23 cellular contexts compared by ENCODE assay signal in the genomic region with DNA sequence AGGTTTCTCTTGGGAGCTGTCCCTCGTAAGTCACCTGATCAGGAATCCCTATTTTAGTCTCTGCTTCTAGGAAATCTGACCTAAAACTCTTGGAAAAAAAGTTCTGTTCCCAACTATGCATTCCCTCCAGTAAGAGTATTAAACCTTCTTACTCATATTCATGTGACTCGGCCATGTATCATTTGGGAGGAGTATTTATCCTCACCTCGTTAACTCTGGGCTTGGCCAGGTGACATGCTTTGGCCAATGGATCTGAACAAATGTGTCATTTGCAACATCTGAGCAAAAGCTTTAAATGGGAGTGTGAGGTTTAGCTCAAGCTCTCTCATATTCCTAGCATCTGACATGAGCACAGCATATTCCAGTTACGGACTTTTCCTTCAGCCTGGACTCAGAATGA.
A peak's percentile ranks its signal among the peaks of the same experiment; 100 is the strongest.
DNase-seq lines count a peak whose midpoint lies in the region; ATAC-seq, FAIRE-seq and TF ChIP-seq lines count a peak whose summit lies in the region.
"Had no signal": no experiment of that assay in that cellular context is flagged by ENCODE, and none has a peak within 500 bp of the region (broad histone marks: within the 10 kb centered on the region; RNA-seq: fewer than 3 reads in every experiment).

No MANE protein-coding gene starts in this region.

- no peak overlapping the region for H3K9ac ChIP-seq in mammary epithelial cell (ENCODE audit: insufficient read depth, low read length)
- H3K9ac ChIP-seq in PC-3 (ENCODE audit: low read length) = no peak overlapping the region
- H3K9ac ChIP-seq: KMS-11 had no signal

- no peaks in the 10 kb centered on the region for H3K27me3 ChIP-seq in mammary epithelial cell (ENCODE audit: insufficient read depth, low read length)
- no peaks in the 10 kb centered on the region for H3K27me3 ChIP-seq in PC-3 (ENCODE audit: low read length)
- no peaks in the 10 kb centered on the region for H3K27me3 ChIP-seq in foreskin keratinocyte
- no peaks in the 10 kb centered on the region for H3K27me3 ChIP-seq in pancreas
- H3K27me3 ChIP-seq in ascending aorta = no peaks in the 10 kb centered on the region

- in situ Hi-C loops in mammary epithelial cell (cut with MboI; ENCODE audit: low sequenced_read_pairs in 2 of 2) = no loop called here

- H3K4me1 ChIP-seq in mammary epithelial cell (ENCODE audit: insufficient read depth, low read length) = peaks cover 9% of the 10 kb centered on the region
- H3K4me1 ChIP-seq in PC-3 (ENCODE audit: insufficient read depth, low read length) = peaks cover 14% of the 10 kb centered on the region
- peaks cover 12% of the 10 kb centered on the region for H3K4me1 ChIP-seq in foreskin keratinocyte
- H3K4me1 ChIP-seq in pancreas = no peaks in the 10 kb centered on the region
- no peaks in the 10 kb centered on the region for H3K4me1 ChIP-seq in ascending aorta

- POLR2A ChIA-PET in MCF 10A (lab: Yijun Ruan, JAX) = no interaction called here
- POLR2A ChIA-PET in PC-3 (lab: Charles Lee; ENCODE audit: unreplicated experiment) = no interaction called here

- H3K4me1 Mint-ChIP-seq in MCF 10A (ENCODE audit: insufficient read depth, unreplicated experiment) = no peaks in the 10 kb centered on the region
- H3K4me1 Mint-ChIP-seq: GM23338, H9, IgD-negative memory B cell had no signal

- H3K4me2 ChIP-seq in mammary epithelial cell (ENCODE audit: insufficient read depth, low read depth, low read length) (no peak overlapping the region), PC-3 (ENCODE audit: low read length) (0 out of 2 replicates have a peak overlapping the region, but pooled peaks have one; percentile 14)
- H3K4me2 ChIP-seq: GM23338, KMS-11 had no signal

- CTCF ChIA-PET in mammary epithelial cell (lab: Charles Lee; ENCODE audit: low non-redundant PET) (interaction anchor here (0.6 kb wide), 1 partner anchor 123 kb away, joined by 3 read pairs; no protein-coding TSS in a partner anchor), MCF 10A (lab: Yijun Ruan, JAX) (no interaction called here), PC-3 (lab: Charles Lee) (interaction anchor here (0.6 kb wide), 1 partner anchor 29 kb away, joined by 5 read pairs; no protein-coding TSS in a partner anchor)

- H3K9me3 ChIP-seq in mammary epithelial cell (replicated peaks; ENCODE audit: insufficient read depth, low read length) (no peaks in the 10 kb centered on the region), PC-3 (ENCODE audit: low read length) (no peaks in the 10 kb centered on the region), pancreas (no peaks in the 10 kb centered on the region), ascending aorta (no peaks in the 10 kb centered on the region)

- H3F3A ChIP-seq in PC-3 (ENCODE audit: low read length, unreplicated experiment) = no peaks in the 10 kb centered on the region

- intact Hi-C loops in mammary epithelial cell (cut with micrococcal nuclease) = no loop called here
- intact Hi-C loops in MCF 10A (cut with micrococcal nuclease) = no loop called here
- intact Hi-C loops in PC-3 (cut with micrococcal nuclease) = no loop called here
- intact Hi-C loops in pancreas (cut with DNase I) = no loop called here
- intact Hi-C loops in ascending aorta (cut with DNase I) = no loop called here

- H3K36me3 Mint-ChIP-seq in MCF 10A (ENCODE audit: insufficient read depth, unreplicated experiment) = no peaks in the 10 kb centered on the region
- H3K36me3 Mint-ChIP-seq: IgD-negative memory B cell had no signal

- TF ChIP-seq CTCF in mammary epithelial cell (conservative IDR thresholded peaks at IDR 0.05 in 1 of 2, IDR thresholded peaks at IDR 0.05 in 1 of 2; ENCODE audit: extremely low read depth in 1 of 2, insufficient read depth in 1 of 2, low read depth in 1 of 2, low read length in 2 of 2) = no peak
- TF ChIP-seq CTCF in MCF 10A (IDR thresholded peaks at IDR 0.05; ENCODE audit: unreplicated experiment) = no peak
- TF ChIP-seq CTCF in PC-3 (conservative IDR thresholded peaks at IDR 0.05; ENCODE audit: low read depth, low read length) = no peak
- TF ChIP-seq CTCF in foreskin keratinocyte (conservative IDR thresholded peaks at IDR 0.05) = no peak
- TF ChIP-seq CTCF in pancreas (IDR thresholded peaks at IDR 0.05) = no peak
- no peak for TF ChIP-seq CTCF in ascending aorta (IDR thresholded peaks at IDR 0.05)

- dilution Hi-C loops in mammary epithelial cell (cut with HindIII; ENCODE audit: low sequenced_read_pairs) = no loop called here

- BruUV-seq in mammary epithelial cell (replicated peaks; lab: Mats Ljungman, UMichigan) (no TSS peak), MCF 10A (replicated peaks; lab: Mats Ljungman, UMichigan) (no TSS peak), PC-3 (replicated peaks; lab: Mats Ljungman, UMichigan) (no TSS peak)

- H3K9me3 Mint-ChIP-seq in MCF 10A (ENCODE audit: unreplicated experiment) = no peaks in the 10 kb centered on the region
- H3K9me3 Mint-ChIP-seq: GM23338, H9 had no signal

- DNase-seq in mammary epithelial cell (peak; percentile 82), MCF 10A (ENCODE audit: unreplicated experiment) (no peak), PC-3 (peak; percentile 78), foreskin keratinocyte (peak in 1 of 2 donors; percentile 64), pancreas (no peak), ascending aorta (ENCODE audit: low spot score in 2 of 2) (no peak)
- DNase-seq in activated CD4-positive, alpha-beta T cell treated with anti-CD3 and anti-CD28 coated beads, Interleukin-2, amount 50 U/mL, for 48 hours = no peak
- DNase-seq: 8988T, DMS153, DND-41, H9, MV-4-11, NCI-H1105, NCI-H146, NCI-H1930, NCI-H2107, NCI-H526 treated with DMSO at 0.1 percent for 48 hours, SHP77 treated with DMSO at 0.1 percent for 48 hours had no signal

- no peaks in the 10 kb centered on the region for H3K36me3 ChIP-seq in mammary epithelial cell (ENCODE audit: insufficient read depth, low read length)
- no peaks in the 10 kb centered on the region for H3K36me3 ChIP-seq in PC-3 (ENCODE audit: low read depth, low read length)
- H3K36me3 ChIP-seq in pancreas = no peaks in the 10 kb centered on the region
- H3K36me3 ChIP-seq in ascending aorta = no peaks in the 10 kb centered on the region

- no peaks in the 10 kb centered on the region for H3K27me3 Mint-ChIP-seq in MCF 10A (ENCODE audit: insufficient read depth, unreplicated experiment)

- H2AFZ ChIP-seq in mammary epithelial cell (ENCODE audit: low read depth, low read length) = peak overlapping the region; percentile 4
- H2AFZ ChIP-seq in PC-3 (ENCODE audit: low read length) = peak overlapping the region; percentile 24; the same call in 1 of the 2 replicates
- H2AFZ ChIP-seq: GM23338 had no signal

- no peaks in the 10 kb centered on the region for H3K9me2 ChIP-seq in PC-3 (replicated peaks; ENCODE audit: low read length)

- H3K27ac ChIP-seq in mammary epithelial cell (ENCODE audit: insufficient read depth, low read depth, low read length) (peak overlapping the region; percentile 10), PC-3 (ENCODE audit: low read length) (peak overlapping the region; percentile 42), foreskin keratinocyte (no peak overlapping the region), pancreas (no peak overlapping the region), ascending aorta (no peak overlapping the region)
- H3K27ac ChIP-seq: KMS-11 had no signal

- no peak overlapping the region for H3K4me3 ChIP-seq in mammary epithelial cell (replicated peaks in 1 of 3; ENCODE audit: insufficient read depth in 1 of 3, low read depth in 2 of 3, low read length in 3 of 3)
- H3K4me3 ChIP-seq in PC-3 (ENCODE audit: low read length) = no peak overlapping the region
- no peak overlapping the region for H3K4me3 ChIP-seq in pancreas
- H3K4me3 ChIP-seq in ascending aorta = no peak overlapping the region
- H3K4me3 ChIP-seq: GM23338 had no signal

- no peak for FAIRE-seq in pancreas (lab: Jason Lieb, UNC)

- H4K20me1 ChIP-seq in mammary epithelial cell (ENCODE audit: insufficient read depth, low read length) (no peaks in the 10 kb centered on the region), PC-3 (ENCODE audit: low read length) (no peaks in the 10 kb centered on the region)

- H3K79me2 ChIP-seq in mammary epithelial cell (ENCODE audit: insufficient read depth, low read length) = no peaks in the 10 kb centered on the region
- H3K79me2 ChIP-seq in PC-3 (ENCODE audit: low read length) = no peaks in the 10 kb centered on the region

- 41% methylated on average over 4 of the region's 4 CpGs for WGBS in mammary epithelial cell (ENCODE audit: low coverage, missing lambda C conversion rate)
- 70 to 79% methylated on average over 4 of the region's 4 CpGs for WGBS in pancreas, 2 donors

- H3K27ac Mint-ChIP-seq in MCF 10A (ENCODE audit: low read depth, unreplicated experiment) = no peak overlapping the region
- H3K27ac Mint-ChIP-seq: GM23338, H9, IgD-negative memory B cell had no signal

- peak; percentile 70 for ATAC-seq in PC-3
- peak; percentile 85 for ATAC-seq in foreskin keratinocyte
- no peak for ATAC-seq in HG03039 (IDR thresholded peaks at IDR 0.05; ENCODE audit: unreplicated experiment)
- ATAC-seq in pancreas = no peak
- ATAC-seq: GM23338, Panc1 had no signal

- H3K4me3 Mint-ChIP-seq in MCF 10A (ENCODE audit: unreplicated experiment) = no peak overlapping the region
- H3K4me3 Mint-ChIP-seq: GM23338, H9, IgD-negative memory B cell had no signal

Comparison
In these comparisons a context has a peak if more than half of its experiments do, and no peak if none do; other contexts are left out.
1. DNase-seq: peak in mammary epithelial cell (single experiment) and PC-3 (single experiment); none in MCF 10A (single experiment), activated CD4-positive, alpha-beta T cell treated with anti-CD3 and anti-CD28 coated beads, Interleukin-2, amount 50 U/mL, for 48 hours (0 of 2), pancreas (0 of 6) and ascending aorta (0 of 2).
2. H3K27ac ChIP-seq: peak in mammary epithelial cell (single experiment) and PC-3 (single experiment); none in foreskin keratinocyte (single experiment), pancreas (0 of 4) and ascending aorta (0 of 2).
3. ATAC-seq: peak in PC-3 (single experiment) and foreskin keratinocyte (single experiment); none in HG03039 (single experiment) and pancreas (0 of 4).